In genomic region chr12:80811957-80812708, GRCh38 we compare ENCODE assay signal across 23 cellular contexts.
"Had no signal": no experiment of that assay in that cellular context is flagged by ENCODE, and none has a peak within 500 bp of the region (broad histone marks: within the 10 kb centered on the region; RNA-seq: fewer than 3 reads in every experiment).

No MANE protein-coding gene starts in this region.

- H3K9me3 ChIP-seq: heart right ventricle, left lung, sigmoid colon, stomach, suprapubic skin, tibial nerve had no signal

- H3K4me3 ChIP-seq: coronary artery, heart right ventricle, left lung, sigmoid colon, smooth muscle cell, stomach, suprapubic skin, tibial nerve had no signal

- H3K36me3 ChIP-seq: sigmoid colon, stomach, suprapubic skin had no signal

- DNase-seq: activated B cell treated with CpG ODN at 0.5 μM for 24 hours; activated CD4-positive, alpha-beta T cell treated with anti-CD3 and anti-CD28 coated beads for 4 hours; activated CD4-positive, alpha-beta T cell treated with anti-CD3 and anti-CD28 coated beads, Interleukin-2, amount 50 U/mL, for 48 hours; activated CD8-positive, alpha-beta memory T cell treated with anti-CD3 and anti-CD28 coated beads, Interleukin-2, amount 50 U/mL, for 48 hours; activated naive CD4-positive, alpha-beta T cell treated with anti-CD3 and anti-CD28 coated beads for 36 hours; activated naive CD8-positive, alpha-beta T cell treated with anti-CD3 and anti-CD28 coated beads, Interleukin-2, amount 10 ng/mL, durations not matched to agents 7 days and 5 days; activated T-cell treated with anti-CD3 and anti-CD28 coated beads, Interleukin-2, amount 50 U/mL, for 48 hours; amniotic stem cell; cerebellar nuclear complex; heart right ventricle; islet precursor cell; left lung; naive thymus-derived CD4-positive, alpha-beta T cell; occipital lobe; sigmoid colon; stimulated activated CD4-positive, alpha-beta T cell treated with anti-CD3 and anti-CD28 coated beads, Interleukin-15, amount 100 ng/mL, for 24 hours; stomach had no signal

- H3K27ac ChIP-seq: coronary artery, epithelial cell of prostate, heart right ventricle, left lung, sigmoid colon, stomach, suprapubic skin, tibial nerve had no signal

- H3K27me3 ChIP-seq: heart right ventricle, left lung, sigmoid colon, stomach, suprapubic skin, tibial nerve had no signal

- H3K4me1 ChIP-seq: left lung, stomach, suprapubic skin, tibial nerve had no signal

- H3K4me2 ChIP-seq: smooth muscle cell had no signal

- ATAC-seq: heart right ventricle; left lung; naive thymus-derived CD4-positive, alpha-beta T cell; stimulated activated memory B cell treated with anti-CD40 and anti-IgM and Interleukin-4, amounts not matched to agents 10 μg/mL and 1 μg/mL and 100 μg/mL, for 72 hours had no signal
